In genomic region chr7:102455596-102455995, GRCh38 we compare ENCODE assay signal across 26 cellular contexts.
"Had no signal": no experiment of that assay in that cellular context is flagged by ENCODE, and none has a peak within 500 bp of the region (broad histone marks: within the 10 kb centered on the region; RNA-seq: fewer than 3 reads in every experiment).

No MANE protein-coding gene starts in this region.

- H3K27me3 ChIP-seq: adrenal gland, body of pancreas, uterus had no signal

- H3K36me3 ChIP-seq: uterus had no signal

- ATAC-seq: activated T-cell treated with anti-CD3 and anti-CD28 coated beads, Interleukin-2, amount 50 U/mL, for 72 hours; body of pancreas; left lobe of liver; lower lobe of right lung; natural killer cell; right cardiac atrium; stimulated activated naive CD8-positive, alpha-beta T cell treated with anti-CD3 and anti-CD28 coated beads, Interleukin-15, amount 100 ng/mL, for 72 hours had no signal

- DNase-seq: activated CD4-positive, alpha-beta T cell treated with anti-CD3 and anti-CD28 coated beads for 4 hours; activated CD4-positive, alpha-beta T cell treated with anti-CD3 and anti-CD28 coated beads, Interleukin-2, amount 50 U/mL, for 4 hours; activated naive CD4-positive, alpha-beta T cell treated with anti-CD3 and anti-CD28 coated beads for 36 hours; activated naive CD8-positive, alpha-beta T cell treated with anti-CD3 and anti-CD28 coated beads for 36 hours; activated T-cell treated with anti-CD3 and anti-CD28 coated beads for 4 hours; activated T-cell treated with anti-CD3 and anti-CD28 coated beads, Interleukin-2, amount 50 U/mL, for 72 hours; adrenal gland; aorta; body of pancreas; effector memory CD4-positive, alpha-beta T cell; foreskin fibroblast; hippocampal formation; lower lobe of right lung; mesenchymal stem cell; natural killer cell; posterior cingulate gyrus; stimulated activated CD4-positive, alpha-beta T cell treated with anti-CD3 and anti-CD28 coated beads, Interleukin-2, amount 100 ng/mL, for 48 hours; stimulated activated naive CD8-positive, alpha-beta T cell treated with anti-CD3 and anti-CD28 coated beads, Interleukin-15, amount 100 ng/mL, for 72 hours; substantia nigra; T-helper 9 cell; uterus had no signal

- H3K9me3 ChIP-seq: adrenal gland, body of pancreas, lower lobe of right lung, uterus had no signal

- H3K4me3 ChIP-seq: adrenal gland, body of pancreas, lower lobe of right lung, uterus had no signal

- FAIRE-seq: colon, TTC549 had no signal

- H3K4me1 ChIP-seq: adrenal gland, body of pancreas, lower lobe of right lung, uterus had no signal

- H3K27ac ChIP-seq: adrenal gland, body of pancreas, lower lobe of right lung, uterus, VCaP had no signal
